ENCODE assay signal across 8 cellular contexts in genomic region chr2:9782197-9782719, GRCh38.
DNase-seq lines count a peak whose midpoint lies in the region; ATAC-seq and TF ChIP-seq lines count a peak whose summit lies in the region.

No MANE protein-coding gene starts in this region.

- peaks cover 66% of the 10 kb centered on the region for H3K4me1 Mint-ChIP-seq in activated T-cell treated with anti-CD3 and anti-CD28 coated beads, Interleukin-2, amount 50 U/mL, for 24 hours (ENCODE audit: low read depth)
- H3K4me1 Mint-ChIP-seq in stimulated activated naive CD8-positive, alpha-beta T cell treated with anti-CD3 and anti-CD28 coated beads, Interleukin-15, amount 100 ng/mL, for 72 hours = peaks cover 66% of the 10 kb centered on the region
- H3K4me1 Mint-ChIP-seq in Caco-2 (ENCODE audit: low read depth, unreplicated experiment) = no peaks in the 10 kb centered on the region

- H3K27me3 ChIP-seq in Caco-2 (replicated peaks; ENCODE audit: control insufficient read depth, insufficient read depth, low read length) = no peaks in the 10 kb centered on the region

- no TSS peak for BruUV-seq in Caco-2 (replicated peaks; lab: Mats Ljungman, UMichigan)

- no peaks in the 10 kb centered on the region for H3K36me3 Mint-ChIP-seq in activated T-cell treated with anti-CD3 and anti-CD28 coated beads, Interleukin-2, amount 50 U/mL, for 24 hours (ENCODE audit: low read depth)
- H3K36me3 Mint-ChIP-seq in Caco-2 (ENCODE audit: insufficient read depth, unreplicated experiment) = no peaks in the 10 kb centered on the region

- peaks cover 2% of the 10 kb centered on the region for H3K27me3 Mint-ChIP-seq in activated T-cell treated with anti-CD3 and anti-CD28 coated beads, Interleukin-2, amount 50 U/mL, for 24 hours
- peaks cover 13% of the 10 kb centered on the region for H3K27me3 Mint-ChIP-seq in stimulated activated naive CD8-positive, alpha-beta T cell treated with anti-CD3 and anti-CD28 coated beads, Interleukin-15, amount 100 ng/mL, for 72 hours
- H3K27me3 Mint-ChIP-seq in Caco-2 (ENCODE audit: insufficient read depth, unreplicated experiment) = no peaks in the 10 kb centered on the region

- peak overlapping the region; percentile 3 for H3K4me3 Mint-ChIP-seq in activated T-cell treated with anti-CD3 and anti-CD28 coated beads, Interleukin-2, amount 50 U/mL, for 24 hours
- peak overlapping the region; percentile 9 to 58 for H3K4me3 Mint-ChIP-seq in stimulated activated naive CD8-positive, alpha-beta T cell treated with anti-CD3 and anti-CD28 coated beads, Interleukin-15, amount 100 ng/mL, for 72 hours
- no peak overlapping the region for H3K4me3 Mint-ChIP-seq in Caco-2 (ENCODE audit: unreplicated experiment)

- H3K4me1 ChIP-seq in Caco-2 = peaks cover 4% of the 10 kb centered on the region; the same call in 1 of the 2 replicates

- CTCF ChIA-PET in Caco-2 (lab: Charles Lee) = interaction anchor here (0.7 to 0.9 kb wide), 3 partner anchors 12 to 680 kb away, joined by 3 to 4 read pairs (median 3); no protein-coding TSS in a partner anchor

- H3K36me3 ChIP-seq in Caco-2 (ENCODE audit: control insufficient read depth, insufficient read depth, low read length) = no peaks in the 10 kb centered on the region

- peak; percentile 87 for ATAC-seq in stimulated activated naive CD8-positive, alpha-beta T cell treated with anti-CD3 and anti-CD28 coated beads, Interleukin-15, amount 100 ng/mL, for 72 hours

- no peaks in the 10 kb centered on the region for H3K9me3 ChIP-seq in Caco-2

- DNase-seq in NCI-H2029 (lab: John Stamatoyannopoulos, UW) (peak; percentile 32), NCI-H2029 treated with DMSO at 0.1 percent for 48 hours (lab: John Stamatoyannopoulos, UW) (no peak), kidney glomerular epithelial cell (lab: John Stamatoyannopoulos, UW) (peak; percentile 24), SW 1271 (lab: John Stamatoyannopoulos, UW) (no peak), Caco-2 (no peak), NOMO-1 treated with dmso at 0.1 percent for 144 hours (lab: John Stamatoyannopoulos, UW; ENCODE audit: unreplicated experiment) (no peak)
- peak; percentile 74 for DNase-seq in activated T-cell treated with anti-CD3 and anti-CD28 coated beads, Interleukin-2, amount 50 U/mL, for 24 hours
- DNase-seq in stimulated activated naive CD8-positive, alpha-beta T cell treated with anti-CD3 and anti-CD28 coated beads, Interleukin-15, amount 100 ng/mL, for 72 hours = peak; percentile 43 to 73

- H3K4me3 ChIP-seq in Caco-2 (ENCODE audit: low read depth, low read length) = no peak overlapping the region

- POLR2A ChIA-PET in Caco-2 (lab: Charles Lee) = no interaction called here

- peak overlapping the region; percentile 85 for H3K27ac Mint-ChIP-seq in activated T-cell treated with anti-CD3 and anti-CD28 coated beads, Interleukin-2, amount 50 U/mL, for 24 hours
- H3K27ac Mint-ChIP-seq in stimulated activated naive CD8-positive, alpha-beta T cell treated with anti-CD3 and anti-CD28 coated beads, Interleukin-15, amount 100 ng/mL, for 72 hours = peak overlapping the region; percentile 52 to 95
- H3K27ac Mint-ChIP-seq in Caco-2 (ENCODE audit: unreplicated experiment) = no peak overlapping the region

- no peak for TF ChIP-seq CTCF in Caco-2 (IDR thresholded peaks at IDR 0.05; ENCODE audit: insufficient read depth in 1 of 2, low read depth in 1 of 2, low read length in 1 of 2, severe bottlenecking in 1 of 2, unreplicated experiment in 1 of 2)

- intact Hi-C loops in Caco-2 (cut with micrococcal nuclease; ENCODE audit: unreplicated experiment) = no loop called here

- H3K9me3 Mint-ChIP-seq in activated T-cell treated with anti-CD3 and anti-CD28 coated beads, Interleukin-2, amount 50 U/mL, for 24 hours = no peaks in the 10 kb centered on the region
- H3K9me3 Mint-ChIP-seq in stimulated activated naive CD8-positive, alpha-beta T cell treated with anti-CD3 and anti-CD28 coated beads, Interleukin-15, amount 100 ng/mL, for 72 hours = no peaks in the 10 kb centered on the region
- no peaks in the 10 kb centered on the region for H3K9me3 Mint-ChIP-seq in Caco-2 (ENCODE audit: unreplicated experiment)

Comparison
In these comparisons a context has a peak if more than half of its experiments do, and no peak if none do; other contexts are left out.
1. DNase-seq: peak in NCI-H2029 (single experiment), activated T-cell treated with anti-CD3 and anti-CD28 coated beads, Interleukin-2, amount 50 U/mL, for 24 hours (single experiment), kidney glomerular epithelial cell (single experiment) and stimulated activated naive CD8-positive, alpha-beta T cell treated with anti-CD3 and anti-CD28 coated beads, Interleukin-15, amount 100 ng/mL, for 72 hours (2 of 2); none in NCI-H2029 treated with DMSO at 0.1 percent for 48 hours (single experiment), SW 1271 (0 of 2), Caco-2 (0 of 2) and NOMO-1 treated with dmso at 0.1 percent for 144 hours (single experiment).